In genomic region chr16:54932737-54933254, GRCh38 we compare ENCODE assay signal across 10 cellular contexts. TPM values are rescaled to one million over a fixed set of nuclear protein-coding genes. Genes with fewer than 3 reads are reported as not detected.
A peak's percentile ranks its signal among the peaks of the same experiment; 100 is the strongest.
DNase-seq lines count a peak whose midpoint lies in the region; ATAC-seq and TF ChIP-seq lines count a peak whose summit lies in the region.
"Had no signal": no experiment of that assay in that cellular context is flagged by ENCODE, and none has a peak within 500 bp of the region (broad histone marks: within the 10 kb centered on the region; RNA-seq: fewer than 3 reads in every experiment).

No MANE protein-coding gene starts in this region.

- POLR2A ChIA-PET in activated CD8-positive, alpha-beta T cell treated with anti-CD3 and anti-CD28 coated beads, Interleukin-2, amount 10 ng/mL, durations not matched to agents 7 days and 5 days (lab: Charles Lee): no interaction called here
- POLR2A ChIA-PET in activated CD8-positive, alpha-beta T cell treated with anti-CD3 and anti-CD28 coated beads for 36 hours (lab: Charles Lee): no interaction called here

- intact Hi-C loops in activated CD8-positive, alpha-beta T cell treated with anti-CD3 and anti-CD28 coated beads for 36 hours (cut with micrococcal nuclease): no loop called here
- intact Hi-C loops in activated T-helper 2 cell treated with anti-CD3 and anti-CD28 coated beads, Interferon-gamma antibody, Interleukin-2, Interleukin-4, amounts not matched to agents 10 μg/mL and 5 μg/mL and 100 μg/mL, durations not matched to agents 14 hours and 24 hours and 36 hours (cut with micrococcal nuclease): loop anchor here (10.0 kb wide), 2 partner anchors 1158 to 1378 kb away; no protein-coding TSS in a partner anchor

- H3K36me3 Mint-ChIP-seq in activated CD8-positive, alpha-beta T cell treated with anti-CD3 and anti-CD28 coated beads, Interleukin-2, amount 10 ng/mL, durations not matched to agents 7 days and 5 days (ENCODE audit: low read depth): peaks cover 15% of the 10 kb centered on the region
- peaks cover 9% of the 10 kb centered on the region for H3K36me3 Mint-ChIP-seq in activated CD8-positive, alpha-beta T cell treated with anti-CD3 and anti-CD28 coated beads for 36 hours (ENCODE audit: low read depth)
- peaks cover 14% of the 10 kb centered on the region for H3K36me3 Mint-ChIP-seq in activated T-helper 2 cell treated with anti-CD3 and anti-CD28 coated beads, Interferon-gamma antibody, Interleukin-2, Interleukin-4, amounts not matched to agents 10 μg/mL and 5 μg/mL and 100 μg/mL, durations not matched to agents 14 hours and 24 hours and 36 hours (ENCODE audit: low read depth)
- H3K36me3 Mint-ChIP-seq in stimulated activated naive B cell treated with anti-CD40 and anti-IgM and Interleukin-4, amounts not matched to agents 10 μg/mL and 1 μg/mL and 100 μg/mL, for 72 hours: peaks cover 5 to 17% of the 10 kb centered on the region in 2 donors

- no peak for TF ChIP-seq CTCF in activated CD8-positive, alpha-beta T cell treated with anti-CD3 and anti-CD28 coated beads for 36 hours (IDR thresholded peaks at IDR 0.05)

- no peaks in the 10 kb centered on the region for H3K9me3 ChIP-seq in iPS-18c (ENCODE audit: control insufficient read depth, insufficient read depth, low read length)

- H3K4me3 Mint-ChIP-seq in activated CD8-positive, alpha-beta T cell treated with anti-CD3 and anti-CD28 coated beads, Interleukin-2, amount 10 ng/mL, durations not matched to agents 7 days and 5 days: no peak overlapping the region
- H3K4me3 Mint-ChIP-seq in activated CD8-positive, alpha-beta T cell treated with anti-CD3 and anti-CD28 coated beads for 36 hours: no peak overlapping the region
- H3K4me3 Mint-ChIP-seq in activated T-helper 2 cell treated with anti-CD3 and anti-CD28 coated beads, Interferon-gamma antibody, Interleukin-2, Interleukin-4, amounts not matched to agents 10 μg/mL and 5 μg/mL and 100 μg/mL, durations not matched to agents 14 hours and 24 hours and 36 hours (ENCODE audit: low read depth): no peak overlapping the region
- peak overlapping the region; percentile 62 to 73 for H3K4me3 Mint-ChIP-seq in stimulated activated naive B cell treated with anti-CD40 and anti-IgM and Interleukin-4, amounts not matched to agents 10 μg/mL and 1 μg/mL and 100 μg/mL, for 72 hours
- H3K4me3 Mint-ChIP-seq: activated T-cell treated with anti-CD3 and anti-CD28 coated beads, Interleukin-2, amount 50 U/mL, for 4 hours had no signal

- no peak for ATAC-seq in activated CD8-positive, alpha-beta T cell treated with anti-CD3 and anti-CD28 coated beads, Interleukin-2, amount 10 ng/mL, durations not matched to agents 7 days and 5 days
- ATAC-seq in activated CD8-positive, alpha-beta T cell treated with anti-CD3 and anti-CD28 coated beads for 36 hours: no peak
- ATAC-seq in stimulated activated naive B cell treated with anti-CD40 and anti-IgM and Interleukin-4, amounts not matched to agents 10 μg/mL and 1 μg/mL and 100 μg/mL, for 72 hours (replicated peaks): no peak
- ATAC-seq in GM19023 (IDR thresholded peaks at IDR 0.05; ENCODE audit: unreplicated experiment): no peak
- ATAC-seq: activated T-cell treated with anti-CD3 and anti-CD28 coated beads, Interleukin-2, amount 50 U/mL, for 4 hours had no signal

- CTCF ChIA-PET in activated CD8-positive, alpha-beta T cell treated with anti-CD3 and anti-CD28 coated beads, Interleukin-2, amount 10 ng/mL, durations not matched to agents 7 days and 5 days (lab: Charles Lee): no interaction called here
- CTCF ChIA-PET in activated CD8-positive, alpha-beta T cell treated with anti-CD3 and anti-CD28 coated beads for 36 hours (lab: Charles Lee): no interaction called here

- peaks cover 6% of the 10 kb centered on the region for H3K9me3 Mint-ChIP-seq in activated CD8-positive, alpha-beta T cell treated with anti-CD3 and anti-CD28 coated beads, Interleukin-2, amount 10 ng/mL, durations not matched to agents 7 days and 5 days (ENCODE audit: insufficient read depth)
- no peaks in the 10 kb centered on the region for H3K9me3 Mint-ChIP-seq in activated CD8-positive, alpha-beta T cell treated with anti-CD3 and anti-CD28 coated beads for 36 hours
- H3K9me3 Mint-ChIP-seq in activated T-helper 2 cell treated with anti-CD3 and anti-CD28 coated beads, Interferon-gamma antibody, Interleukin-2, Interleukin-4, amounts not matched to agents 10 μg/mL and 5 μg/mL and 100 μg/mL, durations not matched to agents 14 hours and 24 hours and 36 hours: peaks cover 12% of the 10 kb centered on the region
- peaks cover 4 to 5% of the 10 kb centered on the region in 2 donors for H3K9me3 Mint-ChIP-seq in stimulated activated naive B cell treated with anti-CD40 and anti-IgM and Interleukin-4, amounts not matched to agents 10 μg/mL and 1 μg/mL and 100 μg/mL, for 72 hours
- H3K9me3 Mint-ChIP-seq: activated T-cell treated with anti-CD3 and anti-CD28 coated beads, Interleukin-2, amount 50 U/mL, for 4 hours had no signal

- H3K4me1 Mint-ChIP-seq in activated CD8-positive, alpha-beta T cell treated with anti-CD3 and anti-CD28 coated beads, Interleukin-2, amount 10 ng/mL, durations not matched to agents 7 days and 5 days (ENCODE audit: low read depth): peaks cover 41% of the 10 kb centered on the region
- H3K4me1 Mint-ChIP-seq in activated CD8-positive, alpha-beta T cell treated with anti-CD3 and anti-CD28 coated beads for 36 hours (ENCODE audit: low read depth): peaks cover 39% of the 10 kb centered on the region
- H3K4me1 Mint-ChIP-seq in activated T-helper 2 cell treated with anti-CD3 and anti-CD28 coated beads, Interferon-gamma antibody, Interleukin-2, Interleukin-4, amounts not matched to agents 10 μg/mL and 5 μg/mL and 100 μg/mL, durations not matched to agents 14 hours and 24 hours and 36 hours (ENCODE audit: low read depth): peaks cover 20% of the 10 kb centered on the region
- peaks cover 27 to 61% of the 10 kb centered on the region in 2 donors for H3K4me1 Mint-ChIP-seq in stimulated activated naive B cell treated with anti-CD40 and anti-IgM and Interleukin-4, amounts not matched to agents 10 μg/mL and 1 μg/mL and 100 μg/mL, for 72 hours

- H3K27ac Mint-ChIP-seq in activated CD8-positive, alpha-beta T cell treated with anti-CD3 and anti-CD28 coated beads, Interleukin-2, amount 10 ng/mL, durations not matched to agents 7 days and 5 days: peak overlapping the region; percentile 66
- no peak overlapping the region for H3K27ac Mint-ChIP-seq in activated CD8-positive, alpha-beta T cell treated with anti-CD3 and anti-CD28 coated beads for 36 hours
- H3K27ac Mint-ChIP-seq in activated T-helper 2 cell treated with anti-CD3 and anti-CD28 coated beads, Interferon-gamma antibody, Interleukin-2, Interleukin-4, amounts not matched to agents 10 μg/mL and 5 μg/mL and 100 μg/mL, durations not matched to agents 14 hours and 24 hours and 36 hours: peak overlapping the region; percentile 28
- peak overlapping the region; percentile 97 for H3K27ac Mint-ChIP-seq in stimulated activated naive B cell treated with anti-CD40 and anti-IgM and Interleukin-4, amounts not matched to agents 10 μg/mL and 1 μg/mL and 100 μg/mL, for 72 hours

- DNase-seq in activated CD8-positive, alpha-beta T cell treated with anti-CD3 and anti-CD28 coated beads, Interleukin-2, amount 10 ng/mL, durations not matched to agents 7 days and 5 days: no peak
- no peak for DNase-seq in activated CD8-positive, alpha-beta T cell treated with anti-CD3 and anti-CD28 coated beads for 36 hours
- no peak for DNase-seq in activated T-helper 2 cell treated with anti-CD3 and anti-CD28 coated beads, Interferon-gamma antibody, Interleukin-2, Interleukin-4, amounts not matched to agents 10 μg/mL and 5 μg/mL and 100 μg/mL, durations not matched to agents 14 hours and 24 hours and 36 hours (ENCODE audit: low spot score)
- DNase-seq in stimulated activated naive B cell treated with anti-CD40 and anti-IgM and Interleukin-4, amounts not matched to agents 10 μg/mL and 1 μg/mL and 100 μg/mL, for 72 hours: no peak
- DNase-seq in putamen (ENCODE audit: low spot score): no peak
- DNase-seq in LoVo (ENCODE audit: low spot score): no peak
- DNase-seq: activated T-cell treated with anti-CD3 and anti-CD28 coated beads, Interleukin-2, amount 50 U/mL, for 4 hours; SHP77 had no signal

- H3K27me3 Mint-ChIP-seq in activated CD8-positive, alpha-beta T cell treated with anti-CD3 and anti-CD28 coated beads, Interleukin-2, amount 10 ng/mL, durations not matched to agents 7 days and 5 days (ENCODE audit: low read depth): peaks cover 71% of the 10 kb centered on the region
- H3K27me3 Mint-ChIP-seq in activated CD8-positive, alpha-beta T cell treated with anti-CD3 and anti-CD28 coated beads for 36 hours: peaks cover 67% of the 10 kb centered on the region
- H3K27me3 Mint-ChIP-seq in activated T-helper 2 cell treated with anti-CD3 and anti-CD28 coated beads, Interferon-gamma antibody, Interleukin-2, Interleukin-4, amounts not matched to agents 10 μg/mL and 5 μg/mL and 100 μg/mL, durations not matched to agents 14 hours and 24 hours and 36 hours (ENCODE audit: low read depth): peaks cover 72% of the 10 kb centered on the region
- peaks cover 64 to 76% of the 10 kb centered on the region in 2 donors for H3K27me3 Mint-ChIP-seq in stimulated activated naive B cell treated with anti-CD40 and anti-IgM and Interleukin-4, amounts not matched to agents 10 μg/mL and 1 μg/mL and 100 μg/mL, for 72 hours

- H3K4me3 ChIP-seq in iPS-18c (ENCODE audit: insufficient read depth, low read depth, low read length): peak overlapping the region; percentile 67

RNA-seq across cellular contexts. Expression of gene IRX5, which starts 2.1 kb away (rescaled TPM):
- total RNA-seq in activated CD8-positive, alpha-beta T cell treated with anti-CD3 and anti-CD28 coated beads, Interleukin-2, amount 10 ng/mL, durations not matched to agents 7 days and 5 days: not detected
- total RNA-seq in activated CD8-positive, alpha-beta T cell treated with anti-CD3 and anti-CD28 coated beads for 36 hours: under 1 TPM; 0.14 to 0.34 TPM
- total RNA-seq in activated T-helper 2 cell treated with anti-CD3 and anti-CD28 coated beads, Interferon-gamma antibody, Interleukin-2, Interleukin-4, amounts not matched to agents 10 μg/mL and 5 μg/mL and 100 μg/mL, durations not matched to agents 14 hours and 24 hours and 36 hours: 0.34 and 0.57 TPM in 2 replicates
- total RNA-seq: activated T-cell treated with anti-CD3 and anti-CD28 coated beads, Interleukin-2, amount 50 U/mL, for 4 hours had no signal

Comparison
In these comparisons a context has a peak if more than half of its experiments do, and no peak if none do; other contexts are left out.
1. H3K4me3 Mint-ChIP-seq: peak in stimulated activated naive B cell treated with anti-CD40 and anti-IgM and Interleukin-4, amounts not matched to agents 10 μg/mL and 1 μg/mL and 100 μg/mL, for 72 hours (2 of 2); none in activated CD8-positive, alpha-beta T cell treated with anti-CD3 and anti-CD28 coated beads, Interleukin-2, amount 10 ng/mL, durations not matched to agents 7 days and 5 days (single experiment), activated CD8-positive, alpha-beta T cell treated with anti-CD3 and anti-CD28 coated beads for 36 hours (single experiment) and activated T-helper 2 cell treated with anti-CD3 and anti-CD28 coated beads, Interferon-gamma antibody, Interleukin-2, Interleukin-4, amounts not matched to agents 10 μg/mL and 5 μg/mL and 100 μg/mL, durations not matched to agents 14 hours and 24 hours and 36 hours (single experiment).